Comparison of ENCODE assay signal across 1 cellular context in the genomic region with DNA sequence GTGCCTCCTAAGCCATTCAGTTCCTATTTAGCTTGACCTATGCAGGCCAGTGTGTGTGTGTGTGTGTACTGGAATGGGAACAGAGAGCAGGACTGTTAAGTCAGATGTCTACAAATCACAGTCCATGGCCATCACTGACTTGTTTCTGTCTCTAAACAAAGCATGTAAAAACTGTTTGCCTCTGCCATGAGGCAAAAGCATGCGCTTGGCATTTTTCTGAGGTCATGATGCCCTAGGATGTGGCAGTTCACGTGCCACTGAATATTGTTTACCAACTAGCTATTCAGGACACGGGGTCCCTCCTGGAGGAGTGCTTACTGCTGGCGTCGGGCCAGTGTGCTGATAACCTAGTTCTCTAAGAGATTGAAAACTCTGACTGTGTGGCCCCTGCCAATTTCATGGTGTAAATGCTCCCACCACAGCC.
A peak's percentile ranks its signal among the peaks of the same experiment; 100 is the strongest.
TF ChIP-seq lines count a peak whose summit lies in the region.

No MANE protein-coding gene starts in this region.

TF ChIP-seq in HepG2, 621 proteins besides CTCF, POLR2A, EP300 and RAD21 (continued from another document and continues in another):
- TF ChIP-seq, protein P1, sequence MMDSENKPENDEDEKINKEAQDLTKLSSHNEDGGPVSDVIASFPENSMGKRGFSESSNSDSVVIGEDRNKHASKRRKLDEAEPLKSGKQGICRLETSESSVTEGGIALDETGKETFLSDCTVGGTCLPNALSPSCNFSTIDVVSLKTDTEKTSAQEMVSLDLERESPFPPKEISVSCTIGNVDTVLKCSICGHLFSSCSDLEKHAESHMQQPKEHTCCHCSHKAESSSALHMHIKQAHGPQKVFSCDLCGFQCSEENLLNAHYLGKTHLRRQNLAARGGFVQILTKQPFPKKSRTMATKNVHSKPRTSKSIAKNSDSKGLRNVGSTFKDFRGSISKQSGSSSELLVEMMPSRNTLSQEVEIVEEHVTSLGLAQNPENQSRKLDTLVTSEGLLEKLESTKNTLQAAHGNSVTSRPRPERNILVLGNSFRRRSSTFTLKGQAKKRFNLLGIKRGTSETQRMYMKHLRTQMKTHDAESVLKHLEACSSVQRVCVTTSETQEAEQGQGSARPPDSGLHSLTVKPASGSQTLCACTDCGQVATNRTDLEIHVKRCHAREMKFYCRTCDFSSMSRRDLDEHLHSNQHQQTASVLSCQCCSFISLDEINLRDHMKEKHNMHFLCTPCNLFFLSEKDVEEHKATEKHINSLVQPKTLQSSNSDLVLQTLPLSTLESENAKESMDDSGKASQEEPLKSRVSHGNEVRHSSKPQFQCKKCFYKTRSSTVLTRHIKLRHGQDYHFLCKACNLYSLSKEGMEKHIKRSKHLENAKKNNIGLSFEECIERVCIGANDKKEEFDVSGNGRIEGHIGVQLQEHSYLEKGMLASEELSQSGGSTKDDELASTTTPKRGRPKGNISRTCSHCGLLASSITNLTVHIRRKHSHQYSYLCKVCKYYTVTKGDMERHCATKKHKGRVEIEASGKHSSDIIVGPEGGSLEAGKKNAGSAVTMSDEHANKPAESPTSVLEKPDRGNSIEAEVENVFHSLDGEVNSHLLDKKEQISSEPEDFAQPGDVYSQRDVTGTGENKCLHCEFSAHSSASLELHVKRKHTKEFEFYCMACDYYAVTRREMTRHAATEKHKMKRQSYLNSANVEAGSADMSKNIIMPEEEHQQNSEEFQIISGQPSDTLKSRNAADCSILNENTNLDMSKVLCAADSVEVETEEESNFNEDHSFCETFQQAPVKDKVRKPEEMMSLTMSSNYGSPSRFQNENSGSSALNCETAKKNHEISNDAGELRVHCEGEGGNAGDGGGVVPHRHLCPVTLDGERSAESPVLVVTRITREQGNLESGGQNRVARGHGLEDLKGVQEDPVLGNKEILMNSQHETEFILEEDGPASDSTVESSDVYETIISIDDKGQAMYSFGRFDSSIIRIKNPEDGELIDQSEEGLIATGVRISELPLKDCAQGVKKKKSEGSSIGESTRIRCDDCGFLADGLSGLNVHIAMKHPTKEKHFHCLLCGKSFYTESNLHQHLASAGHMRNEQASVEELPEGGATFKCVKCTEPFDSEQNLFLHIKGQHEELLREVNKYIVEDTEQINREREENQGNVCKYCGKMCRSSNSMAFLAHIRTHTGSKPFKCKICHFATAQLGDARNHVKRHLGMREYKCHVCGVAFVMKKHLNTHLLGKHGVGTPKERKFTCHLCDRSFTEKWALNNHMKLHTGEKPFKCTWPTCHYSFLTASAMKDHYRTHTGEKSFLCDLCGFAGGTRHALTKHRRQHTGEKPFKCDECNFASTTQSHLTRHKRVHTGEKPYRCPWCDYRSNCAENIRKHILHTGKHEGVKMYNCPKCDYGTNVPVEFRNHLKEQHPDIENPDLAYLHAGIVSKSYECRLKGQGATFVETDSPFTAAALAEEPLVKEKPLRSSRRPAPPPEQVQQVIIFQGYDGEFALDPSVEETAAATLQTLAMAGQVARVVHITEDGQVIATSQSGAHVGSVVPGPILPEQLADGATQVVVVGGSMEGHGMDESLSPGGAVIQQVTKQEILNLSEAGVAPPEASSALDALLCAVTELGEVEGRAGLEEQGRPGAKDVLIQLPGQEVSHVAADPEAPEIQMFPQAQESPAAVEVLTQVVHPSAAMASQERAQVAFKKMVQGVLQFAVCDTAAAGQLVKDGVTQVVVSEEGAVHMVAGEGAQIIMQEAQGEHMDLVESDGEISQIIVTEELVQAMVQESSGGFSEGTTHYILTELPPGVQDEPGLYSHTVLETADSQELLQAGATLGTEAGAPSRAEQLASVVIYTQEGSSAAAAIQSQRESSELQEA (CRISPR knock-in tag; IDR thresholded peaks at IDR 0.05; ENCODE audit: not compliant biosample characterization) = no peak
- TF ChIP-seq SKI (IDR thresholded peaks at IDR 0.05; ENCODE audit: partially characterized antibody) = peak; percentile 87
- TF ChIP-seq SSRP1 (CRISPR knock-in tag; IDR thresholded peaks at IDR 0.05) = peak; percentile 70
- TF ChIP-seq FOXA1 (IDR thresholded peaks at IDR 0.05) = no peak
- peak; percentile 72 for TF ChIP-seq FOXA1 (CRISPR knock-in tag; IDR thresholded peaks at IDR 0.05)
- TF ChIP-seq, protein P2, sequence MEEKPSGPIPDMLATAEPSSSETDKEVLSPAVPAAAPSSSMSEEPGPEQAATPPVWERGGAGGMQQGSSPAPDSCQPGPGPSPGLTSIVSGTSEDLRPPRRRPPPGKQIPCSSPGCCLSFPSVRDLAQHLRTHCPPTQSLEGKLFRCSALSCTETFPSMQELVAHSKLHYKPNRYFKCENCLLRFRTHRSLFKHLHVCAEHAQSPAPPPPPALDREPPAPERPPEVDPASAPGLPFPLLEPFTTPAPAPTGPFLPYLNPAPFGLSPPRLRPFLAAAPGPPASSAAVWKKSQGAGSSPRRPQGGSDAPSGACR (CRISPR knock-in tag; IDR thresholded peaks at IDR 0.05) = 0 out of 2 replicates have a peak, but pooled peaks have one; percentile 35
- TF ChIP-seq, protein P3, sequence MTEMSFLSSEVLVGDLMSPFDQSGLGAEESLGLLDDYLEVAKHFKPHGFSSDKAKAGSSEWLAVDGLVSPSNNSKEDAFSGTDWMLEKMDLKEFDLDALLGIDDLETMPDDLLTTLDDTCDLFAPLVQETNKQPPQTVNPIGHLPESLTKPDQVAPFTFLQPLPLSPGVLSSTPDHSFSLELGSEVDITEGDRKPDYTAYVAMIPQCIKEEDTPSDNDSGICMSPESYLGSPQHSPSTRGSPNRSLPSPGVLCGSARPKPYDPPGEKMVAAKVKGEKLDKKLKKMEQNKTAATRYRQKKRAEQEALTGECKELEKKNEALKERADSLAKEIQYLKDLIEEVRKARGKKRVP (CRISPR knock-in tag; IDR thresholded peaks at IDR 0.05) = peak in 1 of 2 experiments; percentile 85; a peak in 2 of 4 replicates
- TF ChIP-seq JUN (CRISPR knock-in tag; IDR thresholded peaks at IDR 0.05) = peak; percentile 61
- TF ChIP-seq, protein P4, sequence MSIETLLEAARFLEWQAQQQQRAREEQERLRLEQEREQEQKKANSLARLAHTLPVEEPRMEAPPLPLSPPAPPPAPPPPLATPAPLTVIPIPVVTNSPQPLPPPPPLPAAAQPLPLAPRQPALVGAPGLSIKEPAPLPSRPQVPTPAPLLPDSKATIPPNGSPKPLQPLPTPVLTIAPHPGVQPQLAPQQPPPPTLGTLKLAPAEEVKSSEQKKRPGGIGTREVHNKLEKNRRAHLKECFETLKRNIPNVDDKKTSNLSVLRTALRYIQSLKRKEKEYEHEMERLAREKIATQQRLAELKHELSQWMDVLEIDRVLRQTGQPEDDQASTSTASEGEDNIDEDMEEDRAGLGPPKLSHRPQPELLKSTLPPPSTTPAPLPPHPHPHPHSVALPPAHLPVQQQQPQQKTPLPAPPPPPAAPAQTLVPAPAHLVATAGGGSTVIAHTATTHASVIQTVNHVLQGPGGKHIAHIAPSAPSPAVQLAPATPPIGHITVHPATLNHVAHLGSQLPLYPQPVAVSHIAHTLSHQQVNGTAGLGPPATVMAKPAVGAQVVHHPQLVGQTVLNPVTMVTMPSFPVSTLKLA (IDR thresholded peaks at IDR 0.05) = peak; percentile 95
- TF ChIP-seq ZNF496 (CRISPR knock-in tag; IDR thresholded peaks at IDR 0.05; ENCODE audit: insufficient replicate concordance) = no peak
- TF ChIP-seq, protein P5, sequence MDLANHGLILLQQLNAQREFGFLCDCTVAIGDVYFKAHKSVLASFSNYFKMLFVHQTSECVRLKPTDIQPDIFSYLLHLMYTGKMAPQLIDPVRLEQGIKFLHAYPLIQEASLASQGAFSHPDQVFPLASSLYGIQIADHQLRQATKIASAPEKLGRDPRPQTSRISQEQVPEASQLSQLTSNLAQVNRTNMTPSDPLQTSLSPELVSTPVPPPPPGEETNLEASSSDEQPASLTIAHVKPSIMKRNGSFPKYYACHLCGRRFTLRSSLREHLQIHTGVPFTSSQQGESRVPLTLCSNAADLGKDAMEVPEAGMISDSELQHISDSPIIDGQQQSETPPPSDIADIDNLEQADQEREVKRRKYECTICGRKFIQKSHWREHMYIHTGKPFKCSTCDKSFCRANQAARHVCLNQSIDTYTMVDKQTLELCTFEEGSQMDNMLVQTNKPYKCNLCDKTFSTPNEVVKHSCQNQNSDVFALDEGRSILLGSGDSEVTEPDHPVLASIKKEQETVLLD (CRISPR knock-in tag; IDR thresholded peaks at IDR 0.05; ENCODE audit: low read depth) = no peak
- TF ChIP-seq IKZF1 (IDR thresholded peaks at IDR 0.05) = no peak
- TF ChIP-seq REPIN1 (CRISPR knock-in tag; IDR thresholded peaks at IDR 0.05; ENCODE audit: borderline replicate concordance, low read depth) = no peak
- TF ChIP-seq ZNF17 (CRISPR knock-in tag; IDR thresholded peaks at IDR 0.05) = no peak
- peak; percentile 63 for TF ChIP-seq GATAD1 (CRISPR knock-in tag; IDR thresholded peaks at IDR 0.05)
- peak; percentile 60; the same call in 1 of the 3 replicates for TF ChIP-seq MXI1 (IDR thresholded peaks at IDR 0.05; ENCODE audit: borderline replicate concordance, low read depth, low read length)
- TF ChIP-seq, protein P6, sequence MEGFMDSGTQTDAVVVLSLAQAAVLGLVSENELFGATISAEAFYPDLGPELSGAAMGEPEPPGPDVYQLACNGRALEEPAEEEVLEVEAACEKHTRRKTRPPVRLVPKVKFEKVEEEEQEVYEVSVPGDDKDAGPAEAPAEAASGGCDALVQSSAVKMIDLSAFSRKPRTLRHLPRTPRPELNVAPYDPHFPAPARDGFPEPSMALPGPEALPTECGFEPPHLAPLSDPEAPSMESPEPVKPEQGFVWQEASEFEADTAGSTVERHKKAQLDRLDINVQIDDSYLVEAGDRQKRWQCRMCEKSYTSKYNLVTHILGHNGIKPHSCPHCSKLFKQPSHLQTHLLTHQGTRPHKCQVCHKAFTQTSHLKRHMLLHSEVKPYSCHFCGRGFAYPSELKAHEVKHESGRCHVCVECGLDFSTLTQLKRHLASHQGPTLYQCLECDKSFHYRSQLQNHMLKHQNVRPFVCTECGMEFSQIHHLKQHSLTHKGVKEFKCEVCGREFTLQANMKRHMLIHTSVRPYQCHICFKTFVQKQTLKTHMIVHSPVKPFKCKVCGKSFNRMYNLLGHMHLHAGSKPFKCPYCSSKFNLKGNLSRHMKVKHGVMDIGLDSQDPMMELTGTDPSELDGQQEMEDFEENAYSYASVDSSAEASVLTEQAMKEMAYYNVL (CRISPR knock-in tag; IDR thresholded peaks at IDR 0.05; ENCODE audit: borderline replicate concordance) = 0 out of 2 replicates have a peak, but pooled peaks have one; percentile 20
- no peak for TF ChIP-seq ZNF678 (CRISPR knock-in tag; IDR thresholded peaks at IDR 0.05)
- TF ChIP-seq FIP1L1 (IDR thresholded peaks at IDR 0.05; ENCODE audit: borderline replicate concordance, insufficient read depth, low read depth, low read length) = no peak
- TF ChIP-seq, protein P7, sequence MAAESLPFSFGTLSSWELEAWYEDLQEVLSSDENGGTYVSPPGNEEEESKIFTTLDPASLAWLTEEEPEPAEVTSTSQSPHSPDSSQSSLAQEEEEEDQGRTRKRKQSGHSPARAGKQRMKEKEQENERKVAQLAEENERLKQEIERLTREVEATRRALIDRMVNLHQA (CRISPR knock-in tag; IDR thresholded peaks at IDR 0.05) = no peak
- TF ChIP-seq, protein P8, sequence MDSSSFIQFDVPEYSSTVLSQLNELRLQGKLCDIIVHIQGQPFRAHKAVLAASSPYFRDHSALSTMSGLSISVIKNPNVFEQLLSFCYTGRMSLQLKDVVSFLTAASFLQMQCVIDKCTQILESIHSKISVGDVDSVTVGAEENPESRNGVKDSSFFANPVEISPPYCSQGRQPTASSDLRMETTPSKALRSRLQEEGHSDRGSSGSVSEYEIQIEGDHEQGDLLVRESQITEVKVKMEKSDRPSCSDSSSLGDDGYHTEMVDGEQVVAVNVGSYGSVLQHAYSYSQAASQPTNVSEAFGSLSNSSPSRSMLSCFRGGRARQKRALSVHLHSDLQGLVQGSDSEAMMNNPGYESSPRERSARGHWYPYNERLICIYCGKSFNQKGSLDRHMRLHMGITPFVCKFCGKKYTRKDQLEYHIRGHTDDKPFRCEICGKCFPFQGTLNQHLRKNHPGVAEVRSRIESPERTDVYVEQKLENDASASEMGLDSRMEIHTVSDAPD (CRISPR knock-in tag; IDR thresholded peaks at IDR 0.05) = no peak
- TF ChIP-seq SNRNP70 (IDR thresholded peaks at IDR 0.05; ENCODE audit: low read depth, low read length) = no peak
- TF ChIP-seq ARHGAP35 (CRISPR knock-in tag; IDR thresholded peaks at IDR 0.05; ENCODE audit: borderline replicate concordance) = no peak
- no peak for TF ChIP-seq WIZ (CRISPR knock-in tag; IDR thresholded peaks at IDR 0.05)
- no peak for TF ChIP-seq ZNF780A (CRISPR knock-in tag; IDR thresholded peaks at IDR 0.05)
- TF ChIP-seq, protein P9, sequence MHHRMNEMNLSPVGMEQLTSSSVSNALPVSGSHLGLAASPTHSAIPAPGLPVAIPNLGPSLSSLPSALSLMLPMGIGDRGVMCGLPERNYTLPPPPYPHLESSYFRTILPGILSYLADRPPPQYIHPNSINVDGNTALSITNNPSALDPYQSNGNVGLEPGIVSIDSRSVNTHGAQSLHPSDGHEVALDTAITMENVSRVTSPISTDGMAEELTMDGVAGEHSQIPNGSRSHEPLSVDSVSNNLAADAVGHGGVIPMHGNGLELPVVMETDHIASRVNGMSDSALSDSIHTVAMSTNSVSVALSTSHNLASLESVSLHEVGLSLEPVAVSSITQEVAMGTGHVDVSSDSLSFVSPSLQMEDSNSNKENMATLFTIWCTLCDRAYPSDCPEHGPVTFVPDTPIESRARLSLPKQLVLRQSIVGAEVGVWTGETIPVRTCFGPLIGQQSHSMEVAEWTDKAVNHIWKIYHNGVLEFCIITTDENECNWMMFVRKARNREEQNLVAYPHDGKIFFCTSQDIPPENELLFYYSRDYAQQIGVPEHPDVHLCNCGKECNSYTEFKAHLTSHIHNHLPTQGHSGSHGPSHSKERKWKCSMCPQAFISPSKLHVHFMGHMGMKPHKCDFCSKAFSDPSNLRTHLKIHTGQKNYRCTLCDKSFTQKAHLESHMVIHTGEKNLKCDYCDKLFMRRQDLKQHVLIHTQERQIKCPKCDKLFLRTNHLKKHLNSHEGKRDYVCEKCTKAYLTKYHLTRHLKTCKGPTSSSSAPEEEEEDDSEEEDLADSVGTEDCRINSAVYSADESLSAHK (CRISPR knock-in tag; IDR thresholded peaks at IDR 0.05; ENCODE audit: borderline replicate concordance) = no peak
- no peak for TF ChIP-seq ZNF224 (CRISPR knock-in tag; IDR thresholded peaks at IDR 0.05)
- TF ChIP-seq NFYC (CRISPR knock-in tag; IDR thresholded peaks at IDR 0.05) = no peak
